ENCODE assay signal across 8 cellular contexts in the genomic region with DNA sequence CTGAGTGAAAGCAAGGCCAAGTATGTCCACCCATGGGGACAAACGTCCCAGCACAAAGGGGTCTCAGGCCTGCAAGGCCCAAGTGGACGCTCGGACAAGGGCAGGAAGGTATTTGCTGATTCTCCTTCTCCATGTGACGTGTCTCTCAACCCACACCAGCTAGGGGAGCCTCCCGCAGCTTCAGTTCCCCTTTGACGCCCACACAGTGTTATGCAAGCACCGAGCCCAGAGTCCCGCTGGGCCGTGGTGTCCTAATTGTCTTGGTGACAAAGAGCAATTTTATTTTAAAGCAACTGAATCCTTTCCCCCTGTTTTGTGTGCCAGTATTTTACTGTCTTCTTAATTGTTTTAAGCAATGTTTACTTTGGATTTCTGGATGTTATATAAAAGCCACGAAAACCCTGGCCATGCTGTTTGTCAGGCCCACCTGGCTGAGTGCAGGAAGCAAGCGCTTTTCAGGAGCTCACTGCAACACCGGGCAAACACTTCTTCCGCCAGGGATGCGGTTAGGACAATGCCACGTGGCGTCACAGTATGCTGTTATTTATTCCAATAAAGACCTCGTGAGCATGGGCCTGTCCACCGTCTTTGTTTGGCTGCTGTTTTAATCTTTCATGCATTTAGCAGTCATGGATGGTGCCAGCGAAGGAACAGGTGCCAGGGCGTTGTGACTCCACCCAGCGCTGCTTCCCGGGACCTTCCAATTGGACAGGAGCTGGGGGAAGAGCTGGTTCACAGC.
DNase-seq lines count a peak whose midpoint lies in the region; ATAC-seq lines count a peak whose summit lies in the region.

No MANE protein-coding gene starts in this region.

- peak; percentile 89 for DNase-seq in NCI-H2196 treated with DMSO at 0.1 percent for 48 hours (lab: John Stamatoyannopoulos, UW; ENCODE audit: unreplicated experiment)
- peak; percentile 58 for DNase-seq in globus pallidus (ENCODE audit: low spot score)
- no peak for DNase-seq in activated CD8-positive, alpha-beta memory T cell treated with anti-CD3 and anti-CD28 coated beads, Interleukin-2, amount 50 U/mL, for 4 hours

- H3K9me3 ChIP-seq in BLaER1: no peaks in the 10 kb centered on the region

- H3K4me3 ChIP-seq in BLaER1: no peak overlapping the region
- H3K4me3 ChIP-seq in skin epidermis: no peak overlapping the region

- H3K9ac ChIP-seq in BLaER1: 0 out of 2 replicates have a peak overlapping the region, but pooled peaks have one; percentile 13

- no peaks in the 10 kb centered on the region for H3K36me3 ChIP-seq in BLaER1

- H4K20me1 ChIP-seq in BLaER1: no peaks in the 10 kb centered on the region

- ATAC-seq in GM21619 (IDR thresholded peaks at IDR 0.05; ENCODE audit: unreplicated experiment): peak; percentile 61
- ATAC-seq in HG03196 (IDR thresholded peaks at IDR 0.05; ENCODE audit: unreplicated experiment): no peak
- no peak for ATAC-seq in GM18520 (IDR thresholded peaks at IDR 0.05; ENCODE audit: unreplicated experiment)

- H3K27ac ChIP-seq in BLaER1 (peak overlapping the region; percentile 51; the same call in 1 of the 2 replicates), skin epidermis (peak overlapping the region in 15 of 21 experiments; percentile 2 to 69 (median 41))

- H3K4me2 ChIP-seq in BLaER1: peak overlapping the region; percentile 79

- H3K4me1 ChIP-seq in BLaER1: peaks cover 22% of the 10 kb centered on the region

- no peaks in the 10 kb centered on the region for H3K27me3 ChIP-seq in BLaER1
